ENCODE assay signal across 8 cellular contexts in the genomic region with DNA sequence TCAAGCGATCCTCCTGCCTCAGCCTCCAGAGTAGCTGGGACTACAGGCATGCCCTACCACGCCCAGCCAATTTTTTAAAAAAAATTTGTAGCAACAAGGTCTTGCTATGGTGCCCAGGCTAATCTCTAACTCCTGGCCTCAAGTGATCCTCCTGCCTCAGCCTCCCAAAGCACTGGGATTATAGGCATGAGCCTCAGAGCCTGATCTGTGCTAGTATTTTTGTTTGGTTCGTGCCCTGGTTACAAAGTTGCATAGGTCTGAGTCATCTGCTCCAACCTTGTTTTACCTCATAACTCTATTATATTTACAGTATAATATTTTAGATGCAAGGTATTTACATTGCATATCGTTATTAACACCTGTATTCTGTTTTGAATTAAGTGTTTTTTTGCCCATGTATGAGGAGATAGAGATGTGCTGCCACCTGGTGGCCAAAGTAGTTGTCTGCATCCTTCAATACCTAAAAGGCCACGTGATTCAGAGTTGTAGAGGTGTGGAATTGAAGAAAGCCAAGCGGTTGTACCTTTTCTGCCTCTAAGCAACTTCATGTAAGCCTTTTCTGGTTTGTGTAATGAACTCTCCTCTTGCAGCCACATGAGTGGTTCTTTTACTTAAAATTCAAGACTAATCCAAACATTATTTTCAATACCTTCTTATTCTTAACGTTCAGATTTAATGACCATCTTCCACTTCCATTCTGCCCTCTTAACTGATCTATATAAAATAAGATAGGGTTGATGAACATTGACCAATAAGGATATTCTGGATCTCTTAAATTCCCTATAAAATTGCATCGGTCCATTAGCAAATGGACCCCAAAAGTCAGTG. TPM values are rescaled to one million over a fixed set of nuclear protein-coding genes. Genes with fewer than 3 reads are reported as not detected.
DNase-seq lines count a peak whose midpoint lies in the region; ATAC-seq and TF ChIP-seq lines count a peak whose summit lies in the region.

No MANE protein-coding gene starts in this region.

- no peaks in the 10 kb centered on the region for H3K36me3 Mint-ChIP-seq in Calu3 (ENCODE audit: insufficient read depth, unreplicated experiment)

- H3K4me1 Mint-ChIP-seq in Calu3 (ENCODE audit: low read depth, unreplicated experiment) = peaks cover 25% of the 10 kb centered on the region

- no peak overlapping the region for H3K9ac ChIP-seq in trophoblast cell (ENCODE audit: low read length)

- TF ChIP-seq POLR2A in upper lobe of left lung (IDR thresholded peaks at IDR 0.05) = no peak

- no peak overlapping the region for H2AFZ ChIP-seq in trophoblast cell (ENCODE audit: insufficient read depth, low read length, poor library complexity)

- no peaks in the 10 kb centered on the region for H3K79me2 ChIP-seq in trophoblast cell (ENCODE audit: control insufficient read depth, insufficient read depth, low read length, poor library complexity)

- CTCF ChIA-PET in Calu3 (lab: Charles Lee) = interaction anchor here (0.7 kb wide), 1 partner anchor 15 kb away, joined by 3 read pairs; no protein-coding TSS in a partner anchor

- no peak overlapping the region for H3K14ac ChIP-seq in trophoblast cell (ENCODE audit: low read length)

- H3K4me3 Mint-ChIP-seq in Calu3 (ENCODE audit: low read depth, unreplicated experiment) = no peak overlapping the region

- 100% methylated on average over 1 of the region's 8 CpGs for WGBS in trophoblast cell (ENCODE audit: extremely low coverage, insufficient coverage, insufficient read length)
- WGBS in upper lobe of left lung, 2 donors = 52 to 60% methylated on average over 8 of the region's 8 CpGs

- peaks cover 4% of the 10 kb centered on the region for H3K9me3 Mint-ChIP-seq in Calu3 (ENCODE audit: low read depth, unreplicated experiment)

- H3K27me3 ChIP-seq in trophoblast cell (ENCODE audit: insufficient read depth, low read length) (no peaks in the 10 kb centered on the region), upper lobe of left lung (no peaks in the 10 kb centered on the region)

- peak; percentile 81 for TF ChIP-seq CTCF in Calu3 (IDR thresholded peaks at IDR 0.05; ENCODE audit: unreplicated experiment)
- TF ChIP-seq CTCF in upper lobe of left lung (IDR thresholded peaks at IDR 0.05) = peak; percentile 71 to 90 (median 86)

- H3K9me3 ChIP-seq in trophoblast cell (ENCODE audit: insufficient read depth, low read depth, low read length) (no peaks in the 10 kb centered on the region), upper lobe of left lung (no peaks in the 10 kb centered on the region)

- peak; percentile 74 for DNase-seq in Calu3
- DNase-seq in M059J (ENCODE audit: low read depth) = peak; percentile 71
- peak; percentile 20 for DNase-seq in SHP77 treated with DMSO at 0.1 percent for 48 hours (lab: John Stamatoyannopoulos, UW)
- peak; percentile 68 for DNase-seq in activated T-helper 9 cell treated with anti-CD3 and anti-CD28 coated beads, Interleukin-2, amount 50 U/mL, for 16 hours (ENCODE audit: low read depth)
- DNase-seq in foreskin melanocyte = peak; percentile 43
- peak; percentile 74 to 94 for DNase-seq in trophoblast cell
- DNase-seq in upper lobe of left lung = peak in 1 of 2 donors; percentile 77

- intact Hi-C loops in Calu3 (cut with micrococcal nuclease; ENCODE audit: unreplicated experiment) = loop anchor here (1.0 to 10.0 kb wide), 3 partner anchors 102 to 294 kb away; no protein-coding TSS in a partner anchor

- no peak overlapping the region for H3K18ac ChIP-seq in trophoblast cell (ENCODE audit: low read length)

- H3K4me2 ChIP-seq in trophoblast cell (ENCODE audit: low read length) = no peak overlapping the region

- no TSS peak for BruUV-seq in Calu3 (replicated peaks; lab: Mats Ljungman, UMichigan)

- no peak for TF ChIP-seq EP300 in upper lobe of left lung (IDR thresholded peaks at IDR 0.05)

- H4K91ac ChIP-seq in trophoblast cell (ENCODE audit: low read depth, low read length) = no peak overlapping the region

- H3K36me3 ChIP-seq in trophoblast cell (ENCODE audit: control insufficient read depth in 1 of 2, insufficient read depth in 2 of 2, low read length in 2 of 2) = peaks cover 0 to 2% of the 10 kb centered on the region in 2 experiments
- peaks cover 0 to 5% (median 2%) of the 10 kb centered on the region in 4 donors for H3K36me3 ChIP-seq in upper lobe of left lung

- H3K4me3 ChIP-seq in trophoblast cell (ENCODE audit: low read depth, low read length) = no peak overlapping the region
- no peak overlapping the region for H3K4me3 ChIP-seq in upper lobe of left lung

- H3K27me3 Mint-ChIP-seq in Calu3 (ENCODE audit: unreplicated experiment) = no peaks in the 10 kb centered on the region

- H4K12ac ChIP-seq in trophoblast cell (ENCODE audit: low read depth, low read length) = no peak overlapping the region

- H3K4me1 ChIP-seq in trophoblast cell (ENCODE audit: control insufficient read depth in 1 of 2, insufficient read depth in 2 of 2, low read length in 2 of 2) (no peaks in the 10 kb centered on the region), upper lobe of left lung (peaks cover 0 to 4% (median 1%) of the 10 kb centered on the region in 4 donors)

- ATAC-seq in GM21619 (IDR thresholded peaks at IDR 0.05; ENCODE audit: unreplicated experiment) (peak; percentile 71), upper lobe of left lung (ENCODE audit: low FRiP score in 2 of 2) (peak; percentile 87 to 91)

- H3K27ac ChIP-seq in trophoblast cell (ENCODE audit: low read depth, low read length) (no peak overlapping the region), upper lobe of left lung (no peak overlapping the region)

- H2AK5ac ChIP-seq in trophoblast cell (ENCODE audit: low read length) = no peak overlapping the region

- H3K4ac ChIP-seq in trophoblast cell (ENCODE audit: low read depth, low read length) = no peak overlapping the region

- no peak overlapping the region for H4K8ac ChIP-seq in trophoblast cell (ENCODE audit: low read depth, low read length)

- no peaks in the 10 kb centered on the region for H3K79me1 ChIP-seq in trophoblast cell (ENCODE audit: low read length)

- H2BK12ac ChIP-seq in trophoblast cell (ENCODE audit: low read length) = no peak overlapping the region

- no peak overlapping the region for H2BK5ac ChIP-seq in trophoblast cell (ENCODE audit: low read depth, low read length, poor library complexity)

- no peak overlapping the region for H3K27ac Mint-ChIP-seq in Calu3 (ENCODE audit: unreplicated experiment)

- no peak overlapping the region for H3K23ac ChIP-seq in trophoblast cell (ENCODE audit: low read length)

- no peak overlapping the region for H2BK120ac ChIP-seq in trophoblast cell (ENCODE audit: insufficient read depth, low read length, poor library complexity)

RNA-seq across cellular contexts. Expression of a gene that starts 19.9 kb away (rescaled TPM):
- 10.6 and 12.8 TPM in 2 replicates for total RNA-seq in Calu3 (2022)
- 9.4 and 12.0 TPM in 2 replicates for total RNA-seq in M059J (2014; rRNA removed; shearing (Covaris generic))
- polyA plus RNA-seq in trophoblast cell (2013) = 11.1 and 11.6 TPM in 2 replicates
- 1 to 10 TPM in 3 of 6 donors, under 1 TPM in 1, not detected in 2; 0.51 to 3.1 (median 2.1) TPM for total RNA-seq in upper lobe of left lung
